In the genomic region with DNA sequence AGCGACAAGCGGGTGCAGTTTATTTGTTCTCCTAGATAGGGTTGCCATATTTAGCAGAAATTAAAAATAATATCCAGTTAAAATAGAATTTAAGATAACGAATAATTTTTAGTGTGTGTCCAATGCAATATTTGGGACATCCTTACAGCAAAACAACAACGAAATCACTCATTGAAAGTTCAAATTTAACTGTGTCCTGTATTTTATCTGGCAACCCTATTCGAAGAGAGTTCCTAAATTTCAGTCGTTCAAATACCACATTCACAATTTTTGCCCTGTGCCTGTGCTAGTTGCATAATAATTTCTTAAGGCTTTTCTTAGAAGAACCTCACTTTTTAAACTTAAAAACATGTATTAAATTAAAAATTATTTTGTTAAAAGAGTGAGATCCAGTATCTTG, we compare ENCODE assay signal across 8 cellular contexts. TPM values are rescaled to one million over a fixed set of nuclear protein-coding genes. Genes with fewer than 3 reads are reported as not detected.
DNase-seq lines count a peak whose midpoint lies in the region; ATAC-seq, FAIRE-seq and TF ChIP-seq lines count a peak whose summit lies in the region.

No MANE protein-coding gene starts in this region.

- POLR2A ChIA-PET in activated CD4-positive, alpha-beta T cell treated with anti-CD3 and anti-CD28 coated beads for 36 hours (lab: Charles Lee): interaction anchor here (1.4 kb wide), 1 partner anchor 36 kb away, joined by 6 read pairs; no protein-coding TSS in a partner anchor

- peak overlapping the region; percentile 96 for H3K27ac Mint-ChIP-seq in activated CD4-positive, alpha-beta T cell treated with anti-CD3 and anti-CD28 coated beads for 36 hours

- H3K9me3 ChIP-seq in left lung: no peaks in the 10 kb centered on the region

- peaks cover 56% of the 10 kb centered on the region for H3K4me1 Mint-ChIP-seq in activated CD4-positive, alpha-beta T cell treated with anti-CD3 and anti-CD28 coated beads for 36 hours

- peak overlapping the region; percentile 57 to 77 for H3K4me3 ChIP-seq in left lung

- no peaks in the 10 kb centered on the region for H3K27me3 ChIP-seq in left lung

- no peaks in the 10 kb centered on the region for H3K27me3 Mint-ChIP-seq in activated CD4-positive, alpha-beta T cell treated with anti-CD3 and anti-CD28 coated beads for 36 hours

- no peak for TF ChIP-seq CTCF in left lung (IDR thresholded peaks at IDR 0.05)

- peaks cover 15 to 70% of the 10 kb centered on the region in 2 donors for H3K4me1 ChIP-seq in left lung

- peaks cover 24% of the 10 kb centered on the region for H3K36me3 Mint-ChIP-seq in activated CD4-positive, alpha-beta T cell treated with anti-CD3 and anti-CD28 coated beads for 36 hours (ENCODE audit: low read depth)

- H3K27ac ChIP-seq in angular gyrus (ENCODE audit: low read depth, low read length): peak overlapping the region; percentile 84
- H3K27ac ChIP-seq in left lung: peak overlapping the region; percentile 96 to 97
- H3K27ac ChIP-seq in temporal lobe (ENCODE audit: low read depth, low read length): peak overlapping the region; percentile 82

- H3K9me3 Mint-ChIP-seq in activated CD4-positive, alpha-beta T cell treated with anti-CD3 and anti-CD28 coated beads for 36 hours (ENCODE audit: low read depth): no peaks in the 10 kb centered on the region

- CTCF ChIA-PET in activated CD4-positive, alpha-beta T cell treated with anti-CD3 and anti-CD28 coated beads for 36 hours (lab: Charles Lee): interaction anchor here (0.7 to 1.8 kb wide), 3 partner anchors 12 to 223 kb away, joined by 3 to 5 read pairs (median 3); no protein-coding TSS in a partner anchor

- ATAC-seq in activated CD4-positive, alpha-beta T cell treated with anti-CD3 and anti-CD28 coated beads for 36 hours: no peak
- ATAC-seq in left lung (no peak), HG02870 (IDR thresholded peaks at IDR 0.05; ENCODE audit: unreplicated experiment) (no peak)

- H3K36me3 ChIP-seq in left lung: peaks cover 0 to 1% of the 10 kb centered on the region in 2 donors

- no peak for FAIRE-seq in RCC 7860 (lab: Jason Lieb, UNC)

- H3K4me3 Mint-ChIP-seq in activated CD4-positive, alpha-beta T cell treated with anti-CD3 and anti-CD28 coated beads for 36 hours: peak overlapping the region; percentile 87

- no peak for DNase-seq in activated CD4-positive, alpha-beta T cell treated with anti-CD3 and anti-CD28 coated beads for 36 hours
- DNase-seq in activated CD4-positive, alpha-beta T cell treated with anti-CD3 and anti-CD28 coated beads, Interleukin-2, amount 50 U/mL, for 48 hours: no peak
- DNase-seq in left lung (no peak), T-helper 9 cell (no peak), RCC 7860 (ENCODE audit: low spot score) (no peak)

- intact Hi-C loops in activated CD4-positive, alpha-beta T cell treated with anti-CD3 and anti-CD28 coated beads for 36 hours (cut with DNase I, micrococcal nuclease): loop anchor here (2.0 to 10.0 kb wide), 9 partner anchors 17 to 693 kb away; a partner anchor contains a TSS
- intact Hi-C loops in left lung (cut with DNase I): loop anchor here in 1 of 2 donors (10.0 kb wide), 1 partner anchor 57 kb away; a partner anchor contains a TSS

RNA-seq across cellular contexts. Expression of a gene that starts 0.7 kb away (rescaled TPM):
- total RNA-seq in activated CD4-positive, alpha-beta T cell treated with anti-CD3 and anti-CD28 coated beads for 36 hours: 100 to 1,000 TPM in 1 of 2 experiments, 10 to 100 TPM in 1; 97.6 to 119 TPM
- total RNA-seq in left lung: 10 to 100 TPM; 32.1 to 53.3 TPM
- 35.4 TPM for total RNA-seq in temporal lobe

RNA-seq across cellular contexts. Expression of a gene that starts 34.5 kb away (rescaled TPM):
- under 1 TPM in 1 of 2 experiments, not detected in 1; 0.14 TPM for total RNA-seq in activated CD4-positive, alpha-beta T cell treated with anti-CD3 and anti-CD28 coated beads for 36 hours
- total RNA-seq in left lung: 100 to 1,000 TPM in 1 of 2 donors, 10 to 100 TPM in 1; 70.2 to 156 TPM
- 0.98 TPM for total RNA-seq in temporal lobe

RNA-seq across cellular contexts. Expression of a gene that starts 57.4 kb away (rescaled TPM):
- total RNA-seq in activated CD4-positive, alpha-beta T cell treated with anti-CD3 and anti-CD28 coated beads for 36 hours: 10 to 100 TPM; 15.0 to 17.3 TPM
- 10 to 100 TPM; 16.6 to 32.1 TPM for total RNA-seq in left lung
- 21.4 TPM for total RNA-seq in temporal lobe

Comparison
In these comparisons a context has a peak if more than half of its experiments do, and no peak if none do; other contexts are left out.
1. RNA of a gene that starts 34.5 kb away (total RNA-seq): 70.2 to 156 TPM in left lung; 0.98 TPM in temporal lobe (single experiment) and 0.14 TPM in activated CD4-positive, alpha-beta T cell treated with anti-CD3 and anti-CD28 coated beads for 36 hours; every median in the first group is over 10 times any median in the second.
2. Peak in every context shown above with its lines, with median percentiles within 50 percentile points of each other: H3K27ac ChIP-seq.